ENCODE assay signal across 1 cellular context in the genomic region with DNA sequence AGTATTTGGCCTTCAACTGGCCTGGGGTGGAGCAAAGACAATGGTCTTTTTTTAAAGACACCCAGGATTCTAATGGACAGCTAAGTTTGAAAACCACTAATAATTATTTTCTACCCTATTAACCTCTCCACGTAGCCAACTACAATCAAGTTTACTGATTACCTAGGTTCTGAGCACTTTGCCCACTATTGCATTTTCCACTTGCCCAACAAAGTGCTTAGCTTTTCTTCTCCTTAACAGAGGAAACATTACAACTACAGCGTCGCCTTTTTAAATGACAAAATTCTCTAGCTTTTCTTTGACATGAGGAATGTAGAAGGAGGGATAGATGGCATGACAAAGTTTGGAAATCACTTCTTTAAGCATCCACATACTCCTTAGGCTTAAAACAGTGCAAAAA.
TF ChIP-seq lines count a peak whose summit lies in the region.

No MANE protein-coding gene starts in this region.

TF ChIP-seq in K562, 482 proteins besides CTCF, POLR2A, EP300 and RAD21 (continued from another document):
- TF ChIP-seq, protein P1, sequence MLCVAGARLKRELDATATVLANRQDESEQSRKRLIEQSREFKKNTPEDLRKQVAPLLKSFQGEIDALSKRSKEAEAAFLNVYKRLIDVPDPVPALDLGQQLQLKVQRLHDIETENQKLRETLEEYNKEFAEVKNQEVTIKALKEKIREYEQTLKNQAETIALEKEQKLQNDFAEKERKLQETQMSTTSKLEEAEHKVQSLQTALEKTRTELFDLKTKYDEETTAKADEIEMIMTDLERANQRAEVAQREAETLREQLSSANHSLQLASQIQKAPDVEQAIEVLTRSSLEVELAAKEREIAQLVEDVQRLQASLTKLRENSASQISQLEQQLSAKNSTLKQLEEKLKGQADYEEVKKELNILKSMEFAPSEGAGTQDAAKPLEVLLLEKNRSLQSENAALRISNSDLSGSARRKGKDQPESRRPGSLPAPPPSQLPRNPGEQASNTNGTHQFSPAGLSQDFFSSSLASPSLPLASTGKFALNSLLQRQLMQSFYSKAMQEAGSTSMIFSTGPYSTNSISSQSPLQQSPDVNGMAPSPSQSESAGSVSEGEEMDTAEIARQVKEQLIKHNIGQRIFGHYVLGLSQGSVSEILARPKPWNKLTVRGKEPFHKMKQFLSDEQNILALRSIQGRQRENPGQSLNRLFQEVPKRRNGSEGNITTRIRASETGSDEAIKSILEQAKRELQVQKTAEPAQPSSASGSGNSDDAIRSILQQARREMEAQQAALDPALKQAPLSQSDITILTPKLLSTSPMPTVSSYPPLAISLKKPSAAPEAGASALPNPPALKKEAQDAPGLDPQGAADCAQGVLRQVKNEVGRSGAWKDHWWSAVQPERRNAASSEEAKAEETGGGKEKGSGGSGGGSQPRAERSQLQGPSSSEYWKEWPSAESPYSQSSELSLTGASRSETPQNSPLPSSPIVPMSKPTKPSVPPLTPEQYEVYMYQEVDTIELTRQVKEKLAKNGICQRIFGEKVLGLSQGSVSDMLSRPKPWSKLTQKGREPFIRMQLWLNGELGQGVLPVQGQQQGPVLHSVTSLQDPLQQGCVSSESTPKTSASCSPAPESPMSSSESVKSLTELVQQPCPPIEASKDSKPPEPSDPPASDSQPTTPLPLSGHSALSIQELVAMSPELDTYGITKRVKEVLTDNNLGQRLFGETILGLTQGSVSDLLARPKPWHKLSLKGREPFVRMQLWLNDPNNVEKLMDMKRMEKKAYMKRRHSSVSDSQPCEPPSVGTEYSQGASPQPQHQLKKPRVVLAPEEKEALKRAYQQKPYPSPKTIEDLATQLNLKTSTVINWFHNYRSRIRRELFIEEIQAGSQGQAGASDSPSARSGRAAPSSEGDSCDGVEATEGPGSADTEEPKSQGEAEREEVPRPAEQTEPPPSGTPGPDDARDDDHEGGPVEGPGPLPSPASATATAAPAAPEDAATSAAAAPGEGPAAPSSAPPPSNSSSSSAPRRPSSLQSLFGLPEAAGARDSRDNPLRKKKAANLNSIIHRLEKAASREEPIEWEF (CRISPR knock-in tag; IDR thresholded peaks at IDR 0.05) = no peak
- TF ChIP-seq, protein P2, sequence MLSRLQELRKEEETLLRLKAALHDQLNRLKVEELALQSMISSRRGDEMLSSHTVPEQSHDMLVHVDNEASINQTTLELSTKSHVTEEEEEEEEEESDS (CRISPR knock-in tag; IDR thresholded peaks at IDR 0.05) = no peak
- no peak for TF ChIP-seq ZFP1 (CRISPR knock-in tag; IDR thresholded peaks at IDR 0.05)
- TF ChIP-seq, protein P3, sequence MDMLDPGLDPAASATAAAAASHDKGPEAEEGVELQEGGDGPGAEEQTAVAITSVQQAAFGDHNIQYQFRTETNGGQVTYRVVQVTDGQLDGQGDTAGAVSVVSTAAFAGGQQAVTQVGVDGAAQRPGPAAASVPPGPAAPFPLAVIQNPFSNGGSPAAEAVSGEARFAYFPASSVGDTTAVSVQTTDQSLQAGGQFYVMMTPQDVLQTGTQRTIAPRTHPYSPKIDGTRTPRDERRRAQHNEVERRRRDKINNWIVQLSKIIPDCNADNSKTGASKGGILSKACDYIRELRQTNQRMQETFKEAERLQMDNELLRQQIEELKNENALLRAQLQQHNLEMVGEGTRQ (CRISPR knock-in tag; IDR thresholded peaks at IDR 0.05) = no peak
- TF ChIP-seq MTA1 (IDR thresholded peaks at IDR 0.05; ENCODE audit: borderline replicate concordance) = no peak
- no peak for TF ChIP-seq MAZ (CRISPR knock-in tag; conservative IDR thresholded peaks at IDR 0.05 in 1 of 2, IDR thresholded peaks at IDR 0.05 in 1 of 2)
- TF ChIP-seq SAP30 (IDR thresholded peaks at IDR 0.05; ENCODE audit: borderline replicate concordance, insufficient read depth, low read depth, low read length, poor library complexity, severe bottlenecking) = no peak
- TF ChIP-seq, protein P4, sequence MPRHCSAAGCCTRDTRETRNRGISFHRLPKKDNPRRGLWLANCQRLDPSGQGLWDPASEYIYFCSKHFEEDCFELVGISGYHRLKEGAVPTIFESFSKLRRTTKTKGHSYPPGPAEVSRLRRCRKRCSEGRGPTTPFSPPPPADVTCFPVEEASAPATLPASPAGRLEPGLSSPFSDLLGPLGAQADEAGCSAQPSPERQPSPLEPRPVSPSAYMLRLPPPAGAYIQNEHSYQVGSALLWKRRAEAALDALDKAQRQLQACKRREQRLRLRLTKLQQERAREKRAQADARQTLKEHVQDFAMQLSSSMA (CRISPR knock-in tag; IDR thresholded peaks at IDR 0.05) = no peak
- no peak for TF ChIP-seq PCBP1 (IDR thresholded peaks at IDR 0.05; ENCODE audit: low read depth, low read length, poor library complexity, severe bottlenecking)
- TF ChIP-seq LARP7 (IDR thresholded peaks at IDR 0.05) = no peak
- TF ChIP-seq, protein P5, sequence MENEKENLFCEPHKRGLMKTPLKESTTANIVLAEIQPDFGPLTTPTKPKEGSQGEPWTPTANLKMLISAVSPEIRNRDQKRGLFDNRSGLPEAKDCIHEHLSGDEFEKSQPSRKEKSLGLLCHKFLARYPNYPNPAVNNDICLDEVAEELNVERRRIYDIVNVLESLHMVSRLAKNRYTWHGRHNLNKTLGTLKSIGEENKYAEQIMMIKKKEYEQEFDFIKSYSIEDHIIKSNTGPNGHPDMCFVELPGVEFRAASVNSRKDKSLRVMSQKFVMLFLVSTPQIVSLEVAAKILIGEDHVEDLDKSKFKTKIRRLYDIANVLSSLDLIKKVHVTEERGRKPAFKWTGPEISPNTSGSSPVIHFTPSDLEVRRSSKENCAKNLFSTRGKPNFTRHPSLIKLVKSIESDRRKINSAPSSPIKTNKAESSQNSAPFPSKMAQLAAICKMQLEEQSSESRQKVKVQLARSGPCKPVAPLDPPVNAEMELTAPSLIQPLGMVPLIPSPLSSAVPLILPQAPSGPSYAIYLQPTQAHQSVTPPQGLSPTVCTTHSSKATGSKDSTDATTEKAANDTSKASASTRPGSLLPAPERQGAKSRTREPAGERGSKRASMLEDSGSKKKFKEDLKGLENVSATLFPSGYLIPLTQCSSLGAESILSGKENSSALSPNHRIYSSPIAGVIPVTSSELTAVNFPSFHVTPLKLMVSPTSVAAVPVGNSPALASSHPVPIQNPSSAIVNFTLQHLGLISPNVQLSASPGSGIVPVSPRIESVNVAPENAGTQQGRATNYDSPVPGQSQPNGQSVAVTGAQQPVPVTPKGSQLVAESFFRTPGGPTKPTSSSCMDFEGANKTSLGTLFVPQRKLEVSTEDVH (IDR thresholded peaks at IDR 0.05; ENCODE audit: low read depth, partially characterized antibody) = no peak
- TF ChIP-seq, protein P6, sequence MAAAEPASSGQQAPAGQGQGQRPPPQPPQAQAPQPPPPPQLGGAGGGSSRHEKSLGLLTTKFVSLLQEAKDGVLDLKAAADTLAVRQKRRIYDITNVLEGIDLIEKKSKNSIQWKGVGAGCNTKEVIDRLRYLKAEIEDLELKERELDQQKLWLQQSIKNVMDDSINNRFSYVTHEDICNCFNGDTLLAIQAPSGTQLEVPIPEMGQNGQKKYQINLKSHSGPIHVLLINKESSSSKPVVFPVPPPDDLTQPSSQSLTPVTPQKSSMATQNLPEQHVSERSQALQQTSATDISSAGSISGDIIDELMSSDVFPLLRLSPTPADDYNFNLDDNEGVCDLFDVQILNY (CRISPR knock-in tag; IDR thresholded peaks at IDR 0.05) = no peak
- no peak for TF ChIP-seq HCFC1 (IDR thresholded peaks at IDR 0.05; ENCODE audit: low read depth, low read length)
- TF ChIP-seq, protein P7, sequence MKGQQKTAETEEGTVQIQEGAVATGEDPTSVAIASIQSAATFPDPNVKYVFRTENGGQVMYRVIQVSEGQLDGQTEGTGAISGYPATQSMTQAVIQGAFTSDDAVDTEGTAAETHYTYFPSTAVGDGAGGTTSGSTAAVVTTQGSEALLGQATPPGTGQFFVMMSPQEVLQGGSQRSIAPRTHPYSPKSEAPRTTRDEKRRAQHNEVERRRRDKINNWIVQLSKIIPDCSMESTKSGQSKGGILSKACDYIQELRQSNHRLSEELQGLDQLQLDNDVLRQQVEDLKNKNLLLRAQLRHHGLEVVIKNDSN (CRISPR knock-in tag; IDR thresholded peaks at IDR 0.05) = no peak
- no peak for TF ChIP-seq ZNF175 (CRISPR knock-in tag; IDR thresholded peaks at IDR 0.05; ENCODE audit: low read depth)
- TF ChIP-seq, protein P8, sequence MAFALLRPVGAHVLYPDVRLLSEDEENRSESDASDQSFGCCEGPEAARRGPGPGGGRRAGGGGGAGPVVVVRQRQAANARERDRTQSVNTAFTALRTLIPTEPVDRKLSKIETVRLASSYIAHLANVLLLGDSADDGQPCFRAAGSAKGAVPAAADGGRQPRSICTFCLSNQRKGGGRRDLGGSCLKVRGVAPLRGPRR (CRISPR knock-in tag; IDR thresholded peaks at IDR 0.05) = no peak
